Comparison of ENCODE assay signal across 1 cellular context in the genomic region with DNA sequence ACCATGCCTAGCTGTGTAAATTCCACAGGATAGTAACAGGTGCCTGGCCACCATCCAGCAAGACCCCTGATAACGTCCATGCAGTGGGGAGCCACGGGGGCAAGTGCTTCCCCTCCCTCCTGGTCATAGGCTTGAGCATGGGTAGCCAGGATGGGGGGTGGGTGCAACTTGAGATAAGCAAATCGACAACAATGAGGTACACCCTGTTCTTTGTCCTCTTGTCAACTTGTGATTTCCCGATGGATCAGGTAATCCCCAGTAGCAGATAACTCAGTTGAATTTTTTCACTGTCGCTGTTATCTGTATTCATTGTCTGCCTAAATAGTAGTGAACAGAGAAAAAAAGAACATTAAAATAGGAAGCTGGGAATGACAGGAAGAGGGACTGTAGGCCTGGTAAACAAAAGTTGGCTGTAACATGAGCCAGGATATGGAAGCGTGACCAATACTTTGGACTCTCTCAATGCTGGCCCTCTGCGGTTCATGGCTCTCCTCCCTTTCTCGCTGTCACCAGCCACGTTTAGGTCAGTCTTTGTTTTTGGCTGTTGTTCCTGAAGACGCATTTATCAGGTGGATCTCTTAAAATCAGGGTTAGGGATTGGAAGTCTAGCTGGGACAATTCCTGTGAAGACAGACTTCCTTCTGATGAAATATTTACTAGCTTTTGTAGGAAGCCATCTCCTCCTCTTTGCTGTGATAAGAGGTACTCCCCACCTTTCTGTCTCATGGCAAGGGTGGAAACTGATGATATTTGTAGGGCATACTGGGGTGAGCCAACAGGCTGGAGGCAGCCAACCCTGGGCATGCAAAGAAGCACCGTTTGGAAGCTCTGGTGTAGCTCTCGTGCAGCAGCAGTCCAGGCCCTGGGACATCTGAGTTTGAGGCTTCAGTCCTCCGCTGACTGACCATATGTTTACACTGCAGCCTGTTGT.
A peak's percentile ranks its signal among the peaks of the same experiment; 100 is the strongest.
TF ChIP-seq lines count a peak whose summit lies in the region.

No MANE protein-coding gene starts in this region.

TF ChIP-seq in HepG2, 621 proteins besides CTCF, POLR2A, EP300 and RAD21 (continued from another document and continues in another):
- TF ChIP-seq, protein P1, sequence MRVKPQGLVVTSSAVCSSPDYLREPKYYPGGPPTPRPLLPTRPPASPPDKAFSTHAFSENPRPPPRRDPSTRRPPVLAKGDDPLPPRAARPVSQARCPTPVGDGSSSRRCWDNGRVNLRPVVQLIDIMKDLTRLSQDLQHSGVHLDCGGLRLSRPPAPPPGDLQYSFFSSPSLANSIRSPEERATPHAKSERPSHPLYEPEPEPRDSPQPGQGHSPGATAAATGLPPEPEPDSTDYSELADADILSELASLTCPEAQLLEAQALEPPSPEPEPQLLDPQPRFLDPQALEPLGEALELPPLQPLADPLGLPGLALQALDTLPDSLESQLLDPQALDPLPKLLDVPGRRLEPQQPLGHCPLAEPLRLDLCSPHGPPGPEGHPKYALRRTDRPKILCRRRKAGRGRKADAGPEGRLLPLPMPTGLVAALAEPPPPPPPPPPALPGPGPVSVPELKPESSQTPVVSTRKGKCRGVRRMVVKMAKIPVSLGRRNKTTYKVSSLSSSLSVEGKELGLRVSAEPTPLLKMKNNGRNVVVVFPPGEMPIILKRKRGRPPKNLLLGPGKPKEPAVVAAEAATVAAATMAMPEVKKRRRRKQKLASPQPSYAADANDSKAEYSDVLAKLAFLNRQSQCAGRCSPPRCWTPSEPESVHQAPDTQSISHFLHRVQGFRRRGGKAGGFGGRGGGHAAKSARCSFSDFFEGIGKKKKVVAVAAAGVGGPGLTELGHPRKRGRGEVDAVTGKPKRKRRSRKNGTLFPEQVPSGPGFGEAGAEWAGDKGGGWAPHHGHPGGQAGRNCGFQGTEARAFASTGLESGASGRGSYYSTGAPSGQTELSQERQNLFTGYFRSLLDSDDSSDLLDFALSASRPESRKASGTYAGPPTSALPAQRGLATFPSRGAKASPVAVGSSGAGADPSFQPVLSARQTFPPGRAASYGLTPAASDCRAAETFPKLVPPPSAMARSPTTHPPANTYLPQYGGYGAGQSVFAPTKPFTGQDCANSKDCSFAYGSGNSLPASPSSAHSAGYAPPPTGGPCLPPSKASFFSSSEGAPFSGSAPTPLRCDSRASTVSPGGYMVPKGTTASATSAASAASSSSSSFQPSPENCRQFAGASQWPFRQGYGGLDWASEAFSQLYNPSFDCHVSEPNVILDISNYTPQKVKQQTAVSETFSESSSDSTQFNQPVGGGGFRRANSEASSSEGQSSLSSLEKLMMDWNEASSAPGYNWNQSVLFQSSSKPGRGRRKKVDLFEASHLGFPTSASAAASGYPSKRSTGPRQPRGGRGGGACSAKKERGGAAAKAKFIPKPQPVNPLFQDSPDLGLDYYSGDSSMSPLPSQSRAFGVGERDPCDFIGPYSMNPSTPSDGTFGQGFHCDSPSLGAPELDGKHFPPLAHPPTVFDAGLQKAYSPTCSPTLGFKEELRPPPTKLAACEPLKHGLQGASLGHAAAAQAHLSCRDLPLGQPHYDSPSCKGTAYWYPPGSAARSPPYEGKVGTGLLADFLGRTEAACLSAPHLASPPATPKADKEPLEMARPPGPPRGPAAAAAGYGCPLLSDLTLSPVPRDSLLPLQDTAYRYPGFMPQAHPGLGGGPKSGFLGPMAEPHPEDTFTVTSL (CRISPR knock-in tag; IDR thresholded peaks at IDR 0.05; ENCODE audit: borderline replicate concordance): peak; percentile 48; the same call in 1 of the 2 replicates
- TF ChIP-seq PAF1 (CRISPR knock-in tag; IDR thresholded peaks at IDR 0.05) (no peak), ZNF569 (CRISPR knock-in tag; IDR thresholded peaks at IDR 0.05; ENCODE audit: borderline replicate concordance) (0 out of 2 replicates have a peak, but pooled peaks have one; percentile 56), ZFP1 (CRISPR knock-in tag; IDR thresholded peaks at IDR 0.05) (no peak), ZNF263 (CRISPR knock-in tag; IDR thresholded peaks at IDR 0.05) (0 out of 2 replicates have a peak, but pooled peaks have one; percentile 43), ELF3 (CRISPR knock-in tag; IDR thresholded peaks at IDR 0.05) (peak; percentile 32; the same call in 1 of the 2 replicates), IKZF1 (IDR thresholded peaks at IDR 0.05) (no peak), CEBPB (IDR thresholded peaks at IDR 0.05; ENCODE audit: borderline replicate concordance, low read depth, low read length) (no peak), SALL2 (CRISPR knock-in tag; IDR thresholded peaks at IDR 0.05) (no peak), ZKSCAN1 (IDR thresholded peaks at IDR 0.05; ENCODE audit: low read length) (0 out of 2 replicates have a peak, but pooled peaks have one; percentile 21), LCORL (IDR thresholded peaks at IDR 0.05) (no peak), LCORL (CRISPR knock-in tag; IDR thresholded peaks at IDR 0.05) (peak; percentile 43; the same call in 1 of the 2 replicates), MATR3 (CRISPR knock-in tag; IDR thresholded peaks at IDR 0.05) (no peak), MAZ (IDR thresholded peaks at IDR 0.05; ENCODE audit: borderline replicate concordance, low read depth, low read length) (no peak), MAZ (CRISPR knock-in tag; IDR thresholded peaks at IDR 0.05; ENCODE audit: low read depth) (peak; percentile 74; the same call in 1 of the 2 replicates), WIZ (CRISPR knock-in tag; IDR thresholded peaks at IDR 0.05) (peak; percentile 81; the same call in 1 of the 2 replicates), MED1 (CRISPR knock-in tag; IDR thresholded peaks at IDR 0.05) (peak; percentile 64), ZIK1 (CRISPR knock-in tag; IDR thresholded peaks at IDR 0.05; ENCODE audit: borderline replicate concordance, low read depth) (no peak), ZNF644 (CRISPR knock-in tag; IDR thresholded peaks at IDR 0.05; ENCODE audit: low read depth) (peak; percentile 54; the same call in 1 of the 2 replicates), ZNF343 (CRISPR knock-in tag; IDR thresholded peaks at IDR 0.05) (no peak; the same call in 1 of the 2 replicates), HDAC1 (CRISPR knock-in tag; IDR thresholded peaks at IDR 0.05) (peak; percentile 15; the same call in 1 of the 2 replicates), ZFP82 (CRISPR knock-in tag; IDR thresholded peaks at IDR 0.05; ENCODE audit: borderline replicate concordance) (no peak), HNF4A (CRISPR knock-in tag; IDR thresholded peaks at IDR 0.05) (peak; percentile 81), FOXA3 (CRISPR knock-in tag; IDR thresholded peaks at IDR 0.05) (peak; percentile 80; the same call in 1 of the 2 replicates), EHMT2 (IDR thresholded peaks at IDR 0.05; ENCODE audit: borderline replicate concordance, low read depth, low read length) (peak; percentile 26; the same call in 1 of the 2 replicates), CCDC6 (CRISPR knock-in tag; IDR thresholded peaks at IDR 0.05) (no peak; the same call in 1 of the 2 replicates), NFRKB (IDR thresholded peaks at IDR 0.05) (no peak), KLF12 (CRISPR knock-in tag; IDR thresholded peaks at IDR 0.05; ENCODE audit: borderline replicate concordance) (no peak), ZSCAN25 (CRISPR knock-in tag; IDR thresholded peaks at IDR 0.05) (no peak), SALL1 (CRISPR knock-in tag; IDR thresholded peaks at IDR 0.05) (peak; percentile 64), MYC (CRISPR knock-in tag; IDR thresholded peaks at IDR 0.05; ENCODE audit: borderline replicate concordance) (peak; percentile 58; the same call in 1 of the 2 replicates), ZNF232 (CRISPR knock-in tag; IDR thresholded peaks at IDR 0.05; ENCODE audit: borderline replicate concordance) (peak; percentile 44; the same call in 1 of the 2 replicates), POLR2G (IDR thresholded peaks at IDR 0.05; ENCODE audit: low read depth, low read length) (no peak), ZNF441 (CRISPR knock-in tag; IDR thresholded peaks at IDR 0.05; ENCODE audit: borderline replicate concordance) (no peak)
- TF ChIP-seq, protein P2, sequence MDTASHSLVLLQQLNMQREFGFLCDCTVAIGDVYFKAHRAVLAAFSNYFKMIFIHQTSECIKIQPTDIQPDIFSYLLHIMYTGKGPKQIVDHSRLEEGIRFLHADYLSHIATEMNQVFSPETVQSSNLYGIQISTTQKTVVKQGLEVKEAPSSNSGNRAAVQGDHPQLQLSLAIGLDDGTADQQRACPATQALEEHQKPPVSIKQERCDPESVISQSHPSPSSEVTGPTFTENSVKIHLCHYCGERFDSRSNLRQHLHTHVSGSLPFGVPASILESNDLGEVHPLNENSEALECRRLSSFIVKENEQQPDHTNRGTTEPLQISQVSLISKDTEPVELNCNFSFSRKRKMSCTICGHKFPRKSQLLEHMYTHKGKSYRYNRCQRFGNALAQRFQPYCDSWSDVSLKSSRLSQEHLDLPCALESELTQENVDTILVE (CRISPR knock-in tag; IDR thresholded peaks at IDR 0.05): no peak
- TF ChIP-seq, protein P3, sequence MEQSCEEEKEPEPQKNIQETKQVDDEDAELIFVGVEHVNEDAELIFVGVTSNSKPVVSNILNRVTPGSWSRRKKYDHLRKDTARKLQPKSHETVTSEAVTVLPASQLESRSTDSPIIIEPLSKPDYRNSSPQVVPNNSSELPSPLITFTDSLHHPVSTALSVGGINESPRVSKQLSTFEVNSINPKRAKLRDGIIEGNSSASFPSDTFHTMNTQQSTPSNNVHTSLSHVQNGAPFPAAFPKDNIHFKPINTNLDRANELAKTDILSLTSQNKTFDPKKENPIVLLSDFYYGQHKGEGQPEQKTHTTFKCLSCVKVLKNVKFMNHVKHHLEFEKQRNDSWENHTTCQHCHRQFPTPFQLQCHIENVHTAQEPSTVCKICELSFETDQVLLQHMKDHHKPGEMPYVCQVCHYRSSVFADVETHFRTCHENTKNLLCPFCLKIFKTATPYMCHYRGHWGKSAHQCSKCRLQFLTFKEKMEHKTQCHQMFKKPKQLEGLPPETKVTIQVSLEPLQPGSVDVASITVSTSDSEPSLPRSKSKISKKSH (CRISPR knock-in tag; IDR thresholded peaks at IDR 0.05; ENCODE audit: borderline replicate concordance): no peak
- TF ChIP-seq, protein P4, sequence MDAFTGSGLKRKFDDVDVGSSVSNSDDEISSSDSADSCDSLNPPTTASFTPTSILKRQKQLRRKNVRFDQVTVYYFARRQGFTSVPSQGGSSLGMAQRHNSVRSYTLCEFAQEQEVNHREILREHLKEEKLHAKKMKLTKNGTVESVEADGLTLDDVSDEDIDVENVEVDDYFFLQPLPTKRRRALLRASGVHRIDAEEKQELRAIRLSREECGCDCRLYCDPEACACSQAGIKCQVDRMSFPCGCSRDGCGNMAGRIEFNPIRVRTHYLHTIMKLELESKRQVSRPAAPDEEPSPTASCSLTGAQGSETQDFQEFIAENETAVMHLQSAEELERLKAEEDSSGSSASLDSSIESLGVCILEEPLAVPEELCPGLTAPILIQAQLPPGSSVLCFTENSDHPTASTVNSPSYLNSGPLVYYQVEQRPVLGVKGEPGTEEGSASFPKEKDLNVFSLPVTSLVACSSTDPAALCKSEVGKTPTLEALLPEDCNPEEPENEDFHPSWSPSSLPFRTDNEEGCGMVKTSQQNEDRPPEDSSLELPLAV (CRISPR knock-in tag; conservative IDR thresholded peaks at IDR 0.05; ENCODE audit: low read depth): no peak
- TF ChIP-seq, protein P5, sequence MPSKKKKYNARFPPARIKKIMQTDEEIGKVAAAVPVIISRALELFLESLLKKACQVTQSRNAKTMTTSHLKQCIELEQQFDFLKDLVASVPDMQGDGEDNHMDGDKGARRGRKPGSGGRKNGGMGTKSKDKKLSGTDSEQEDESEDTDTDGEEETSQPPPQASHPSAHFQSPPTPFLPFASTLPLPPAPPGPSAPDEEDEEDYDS (CRISPR knock-in tag; IDR thresholded peaks at IDR 0.05): no peak
- TF ChIP-seq, protein P6, sequence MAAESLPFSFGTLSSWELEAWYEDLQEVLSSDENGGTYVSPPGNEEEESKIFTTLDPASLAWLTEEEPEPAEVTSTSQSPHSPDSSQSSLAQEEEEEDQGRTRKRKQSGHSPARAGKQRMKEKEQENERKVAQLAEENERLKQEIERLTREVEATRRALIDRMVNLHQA (CRISPR knock-in tag; IDR thresholded peaks at IDR 0.05): no peak
- TF ChIP-seq, protein P7, sequence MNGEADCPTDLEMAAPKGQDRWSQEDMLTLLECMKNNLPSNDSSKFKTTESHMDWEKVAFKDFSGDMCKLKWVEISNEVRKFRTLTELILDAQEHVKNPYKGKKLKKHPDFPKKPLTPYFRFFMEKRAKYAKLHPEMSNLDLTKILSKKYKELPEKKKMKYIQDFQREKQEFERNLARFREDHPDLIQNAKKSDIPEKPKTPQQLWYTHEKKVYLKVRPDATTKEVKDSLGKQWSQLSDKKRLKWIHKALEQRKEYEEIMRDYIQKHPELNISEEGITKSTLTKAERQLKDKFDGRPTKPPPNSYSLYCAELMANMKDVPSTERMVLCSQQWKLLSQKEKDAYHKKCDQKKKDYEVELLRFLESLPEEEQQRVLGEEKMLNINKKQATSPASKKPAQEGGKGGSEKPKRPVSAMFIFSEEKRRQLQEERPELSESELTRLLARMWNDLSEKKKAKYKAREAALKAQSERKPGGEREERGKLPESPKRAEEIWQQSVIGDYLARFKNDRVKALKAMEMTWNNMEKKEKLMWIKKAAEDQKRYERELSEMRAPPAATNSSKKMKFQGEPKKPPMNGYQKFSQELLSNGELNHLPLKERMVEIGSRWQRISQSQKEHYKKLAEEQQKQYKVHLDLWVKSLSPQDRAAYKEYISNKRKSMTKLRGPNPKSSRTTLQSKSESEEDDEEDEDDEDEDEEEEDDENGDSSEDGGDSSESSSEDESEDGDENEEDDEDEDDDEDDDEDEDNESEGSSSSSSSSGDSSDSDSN (CRISPR knock-in tag; IDR thresholded peaks at IDR 0.05): peak; percentile 48; the same call in 1 of the 2 replicates
- TF ChIP-seq, protein P8, sequence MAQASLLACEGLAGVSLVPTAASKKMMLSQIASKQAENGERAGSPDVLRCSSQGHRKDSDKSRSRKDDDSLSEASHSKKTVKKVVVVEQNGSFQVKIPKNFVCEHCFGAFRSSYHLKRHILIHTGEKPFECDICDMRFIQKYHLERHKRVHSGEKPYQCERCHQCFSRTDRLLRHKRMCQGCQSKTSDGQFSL (CRISPR knock-in tag; IDR thresholded peaks at IDR 0.05): no peak
- TF ChIP-seq, protein P9, sequence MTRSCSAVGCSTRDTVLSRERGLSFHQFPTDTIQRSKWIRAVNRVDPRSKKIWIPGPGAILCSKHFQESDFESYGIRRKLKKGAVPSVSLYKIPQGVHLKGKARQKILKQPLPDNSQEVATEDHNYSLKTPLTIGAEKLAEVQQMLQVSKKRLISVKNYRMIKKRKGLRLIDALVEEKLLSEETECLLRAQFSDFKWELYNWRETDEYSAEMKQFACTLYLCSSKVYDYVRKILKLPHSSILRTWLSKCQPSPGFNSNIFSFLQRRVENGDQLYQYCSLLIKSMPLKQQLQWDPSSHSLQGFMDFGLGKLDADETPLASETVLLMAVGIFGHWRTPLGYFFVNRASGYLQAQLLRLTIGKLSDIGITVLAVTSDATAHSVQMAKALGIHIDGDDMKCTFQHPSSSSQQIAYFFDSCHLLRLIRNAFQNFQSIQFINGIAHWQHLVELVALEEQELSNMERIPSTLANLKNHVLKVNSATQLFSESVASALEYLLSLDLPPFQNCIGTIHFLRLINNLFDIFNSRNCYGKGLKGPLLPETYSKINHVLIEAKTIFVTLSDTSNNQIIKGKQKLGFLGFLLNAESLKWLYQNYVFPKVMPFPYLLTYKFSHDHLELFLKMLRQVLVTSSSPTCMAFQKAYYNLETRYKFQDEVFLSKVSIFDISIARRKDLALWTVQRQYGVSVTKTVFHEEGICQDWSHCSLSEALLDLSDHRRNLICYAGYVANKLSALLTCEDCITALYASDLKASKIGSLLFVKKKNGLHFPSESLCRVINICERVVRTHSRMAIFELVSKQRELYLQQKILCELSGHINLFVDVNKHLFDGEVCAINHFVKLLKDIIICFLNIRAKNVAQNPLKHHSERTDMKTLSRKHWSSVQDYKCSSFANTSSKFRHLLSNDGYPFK (CRISPR knock-in tag; IDR thresholded peaks at IDR 0.05; ENCODE audit: borderline replicate concordance): peak; percentile 49; the same call in 1 of the 2 replicates
- TF ChIP-seq, protein P10, sequence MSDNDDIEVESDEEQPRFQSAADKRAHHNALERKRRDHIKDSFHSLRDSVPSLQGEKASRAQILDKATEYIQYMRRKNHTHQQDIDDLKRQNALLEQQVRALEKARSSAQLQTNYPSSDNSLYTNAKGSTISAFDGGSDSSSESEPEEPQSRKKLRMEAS (IDR thresholded peaks at IDR 0.05): peak; percentile 57; the same call in 1 of the 2 replicates
